Comparison of ENCODE assay signal across 29 cellular contexts in genomic region chr2:100934504-100935371, GRCh38.
DNase-seq lines count a peak whose midpoint lies in the region; ATAC-seq, FAIRE-seq and TF ChIP-seq lines count a peak whose summit lies in the region.
"Had no signal": no experiment of that assay in that cellular context is flagged by ENCODE, and none has a peak within 500 bp of the region (broad histone marks: within the 10 kb centered on the region; RNA-seq: fewer than 3 reads in every experiment).

No MANE protein-coding gene starts in this region.

- no peak for TF ChIP-seq POLR2A in gastrocnemius medialis (IDR thresholded peaks at IDR 0.05)

- no peaks in the 10 kb centered on the region for H3K27me3 ChIP-seq in cardiac muscle cell
- no peaks in the 10 kb centered on the region for H3K27me3 ChIP-seq in gastrocnemius medialis
- H3K27me3 ChIP-seq: body of pancreas, vagina had no signal

- no peaks in the 10 kb centered on the region for H3K36me3 ChIP-seq in cardiac muscle cell
- no peaks in the 10 kb centered on the region for H3K36me3 ChIP-seq in gastrocnemius medialis

- no peak overlapping the region for H3K4me3 ChIP-seq in cardiac muscle cell
- no peak overlapping the region for H3K4me3 ChIP-seq in gastrocnemius medialis
- H3K4me3 ChIP-seq: body of pancreas, vagina had no signal

- ATAC-seq in left lobe of liver (peak; percentile 83), gastrocnemius medialis (no peak)
- ATAC-seq: activated naive CD8-positive, alpha-beta T cell treated with anti-CD3 and anti-CD28 coated beads, Interleukin-2, amount 50 U/mL, for 24 hours; activated T-cell treated with anti-CD3 and anti-CD28 coated beads, Interleukin-2, amount 50 U/mL, for 72 hours; body of pancreas; CD8-positive, alpha-beta T cell; PC-3; stimulated activated naive CD8-positive, alpha-beta T cell treated with anti-CD3 and anti-CD28 coated beads, Interleukin-15, Interleukin-2, amounts not matched to agents 100 U/mL and 50 U/mL, for 24 hours had no signal

- peak overlapping the region; percentile 27 for H3K27ac ChIP-seq in cardiac muscle cell
- no peak overlapping the region for H3K27ac ChIP-seq in gastrocnemius medialis
- H3K27ac ChIP-seq: body of pancreas, vagina had no signal

- H3K4me1 ChIP-seq in cardiac muscle cell (ENCODE audit: low read depth) (peaks cover 23% of the 10 kb centered on the region), gastrocnemius medialis (peaks cover 15 to 21% of the 10 kb centered on the region in 2 donors)
- H3K4me1 ChIP-seq: body of pancreas, vagina had no signal

- DNase-seq in cardiac muscle cell (ENCODE audit: low read depth in 1 of 2, low spot score in 1 of 2) (no peak), cardiac septum (ENCODE audit: low spot score) (no peak), ecto neural progenitor cell (ENCODE audit: low spot score) (peak; percentile 6), left lobe of liver (ENCODE audit: low spot score) (peak; percentile 56), urothelium cell line (ENCODE audit: low spot score) (no peak), GDM1 (lab: John Stamatoyannopoulos, UW) (no peak), NCI-H1694 (lab: John Stamatoyannopoulos, UW) (no peak), gastrocnemius medialis (no peak)
- DNase-seq: activated CD4-positive, alpha-beta memory T cell treated with anti-CD3 and anti-CD28 coated beads for 36 hours; activated CD4-positive, CD25-positive, alpha-beta regulatory T cell treated with anti-CD3 and anti-CD28 coated beads, Interleukin-2, amount 50 U/mL, for 72 hours; activated naive CD4-positive, alpha-beta T cell; activated naive CD8-positive, alpha-beta T cell treated with anti-CD3 and anti-CD28 coated beads, Interleukin-2, amount 50 U/mL, for 24 hours; activated T-cell treated with anti-CD3 and anti-CD28 coated beads, Interleukin-2, amount 50 U/mL, for 72 hours; AML-193; body of pancreas; KBM-7; NCI-H1092; NCI-H187; NCI-H526; NK-92 treated with Interleukin-12 subunit alpha and Interleukin-12 subunit beta, amount 100 ng/mL, for 24 hours; PC-3; SHP77; stimulated activated CD4-positive, alpha-beta T cell treated with anti-CD3 and anti-CD28 coated beads, Interleukin-1b, Interleukin-23, amount 100 ng/mL, for 48 hours; stimulated activated naive CD8-positive, alpha-beta T cell treated with anti-CD3 and anti-CD28 coated beads, Interleukin-15, Interleukin-2, amounts not matched to agents 100 U/mL and 50 U/mL, for 24 hours had no signal

- H3K9me3 ChIP-seq in cardiac muscle cell (ENCODE audit: low read depth) (no peaks in the 10 kb centered on the region), gastrocnemius medialis (no peaks in the 10 kb centered on the region)
- H3K9me3 ChIP-seq: body of pancreas, vagina had no signal

- peak; percentile 56 for FAIRE-seq in urothelium cell line (lab: Jason Lieb, UNC)
- FAIRE-seq: GM12891, H54, HTR-8/SVneo had no signal

- TF ChIP-seq CTCF in cardiac muscle cell (IDR thresholded peaks at IDR 0.05; ENCODE audit: low read depth, low read length) (no peak), gastrocnemius medialis (IDR thresholded peaks at IDR 0.05 in 4 of 5, conservative IDR thresholded peaks at IDR 0.05 in 1 of 5) (no peak)

- intact Hi-C loops in cardiac septum (cut with DNase I): loop anchor here (5.0 kb wide), 1 partner anchor 112 kb away; the partner anchor contains the start of gene NPAS2
- intact Hi-C loops in gastrocnemius medialis (cut with DNase I; ENCODE audit: low total_unique reads): loop anchor here (2.0 to 5.0 kb wide), 2 partner anchors 24 to 117 kb away; no protein-coding TSS in a partner anchor

- in situ Hi-C loops in gastrocnemius medialis (cut with MboI; ENCODE audit: low sequenced_read_pairs in 4 of 4): no loop called here

Comparison
In these comparisons a context has a peak if more than half of its experiments do, and no peak if none do; other contexts are left out.
1. DNase-seq: peak in ecto neural progenitor cell (single experiment) and left lobe of liver (single experiment); none in cardiac muscle cell (0 of 2), cardiac septum (single experiment), urothelium cell line (single experiment), GDM1 (single experiment), NCI-H1694 (single experiment) and gastrocnemius medialis (0 of 2).